In genomic region chr17:42275527-42276358, GRCh38 we compare ENCODE assay signal across 1 cellular context.
TF ChIP-seq lines count a peak whose summit lies in the region.

No MANE protein-coding gene starts in this region.

TF ChIP-seq in K562, 482 proteins besides CTCF, POLR2A, EP300 and RAD21 (continued from another document and continues in another):
- TF ChIP-seq, protein P1, sequence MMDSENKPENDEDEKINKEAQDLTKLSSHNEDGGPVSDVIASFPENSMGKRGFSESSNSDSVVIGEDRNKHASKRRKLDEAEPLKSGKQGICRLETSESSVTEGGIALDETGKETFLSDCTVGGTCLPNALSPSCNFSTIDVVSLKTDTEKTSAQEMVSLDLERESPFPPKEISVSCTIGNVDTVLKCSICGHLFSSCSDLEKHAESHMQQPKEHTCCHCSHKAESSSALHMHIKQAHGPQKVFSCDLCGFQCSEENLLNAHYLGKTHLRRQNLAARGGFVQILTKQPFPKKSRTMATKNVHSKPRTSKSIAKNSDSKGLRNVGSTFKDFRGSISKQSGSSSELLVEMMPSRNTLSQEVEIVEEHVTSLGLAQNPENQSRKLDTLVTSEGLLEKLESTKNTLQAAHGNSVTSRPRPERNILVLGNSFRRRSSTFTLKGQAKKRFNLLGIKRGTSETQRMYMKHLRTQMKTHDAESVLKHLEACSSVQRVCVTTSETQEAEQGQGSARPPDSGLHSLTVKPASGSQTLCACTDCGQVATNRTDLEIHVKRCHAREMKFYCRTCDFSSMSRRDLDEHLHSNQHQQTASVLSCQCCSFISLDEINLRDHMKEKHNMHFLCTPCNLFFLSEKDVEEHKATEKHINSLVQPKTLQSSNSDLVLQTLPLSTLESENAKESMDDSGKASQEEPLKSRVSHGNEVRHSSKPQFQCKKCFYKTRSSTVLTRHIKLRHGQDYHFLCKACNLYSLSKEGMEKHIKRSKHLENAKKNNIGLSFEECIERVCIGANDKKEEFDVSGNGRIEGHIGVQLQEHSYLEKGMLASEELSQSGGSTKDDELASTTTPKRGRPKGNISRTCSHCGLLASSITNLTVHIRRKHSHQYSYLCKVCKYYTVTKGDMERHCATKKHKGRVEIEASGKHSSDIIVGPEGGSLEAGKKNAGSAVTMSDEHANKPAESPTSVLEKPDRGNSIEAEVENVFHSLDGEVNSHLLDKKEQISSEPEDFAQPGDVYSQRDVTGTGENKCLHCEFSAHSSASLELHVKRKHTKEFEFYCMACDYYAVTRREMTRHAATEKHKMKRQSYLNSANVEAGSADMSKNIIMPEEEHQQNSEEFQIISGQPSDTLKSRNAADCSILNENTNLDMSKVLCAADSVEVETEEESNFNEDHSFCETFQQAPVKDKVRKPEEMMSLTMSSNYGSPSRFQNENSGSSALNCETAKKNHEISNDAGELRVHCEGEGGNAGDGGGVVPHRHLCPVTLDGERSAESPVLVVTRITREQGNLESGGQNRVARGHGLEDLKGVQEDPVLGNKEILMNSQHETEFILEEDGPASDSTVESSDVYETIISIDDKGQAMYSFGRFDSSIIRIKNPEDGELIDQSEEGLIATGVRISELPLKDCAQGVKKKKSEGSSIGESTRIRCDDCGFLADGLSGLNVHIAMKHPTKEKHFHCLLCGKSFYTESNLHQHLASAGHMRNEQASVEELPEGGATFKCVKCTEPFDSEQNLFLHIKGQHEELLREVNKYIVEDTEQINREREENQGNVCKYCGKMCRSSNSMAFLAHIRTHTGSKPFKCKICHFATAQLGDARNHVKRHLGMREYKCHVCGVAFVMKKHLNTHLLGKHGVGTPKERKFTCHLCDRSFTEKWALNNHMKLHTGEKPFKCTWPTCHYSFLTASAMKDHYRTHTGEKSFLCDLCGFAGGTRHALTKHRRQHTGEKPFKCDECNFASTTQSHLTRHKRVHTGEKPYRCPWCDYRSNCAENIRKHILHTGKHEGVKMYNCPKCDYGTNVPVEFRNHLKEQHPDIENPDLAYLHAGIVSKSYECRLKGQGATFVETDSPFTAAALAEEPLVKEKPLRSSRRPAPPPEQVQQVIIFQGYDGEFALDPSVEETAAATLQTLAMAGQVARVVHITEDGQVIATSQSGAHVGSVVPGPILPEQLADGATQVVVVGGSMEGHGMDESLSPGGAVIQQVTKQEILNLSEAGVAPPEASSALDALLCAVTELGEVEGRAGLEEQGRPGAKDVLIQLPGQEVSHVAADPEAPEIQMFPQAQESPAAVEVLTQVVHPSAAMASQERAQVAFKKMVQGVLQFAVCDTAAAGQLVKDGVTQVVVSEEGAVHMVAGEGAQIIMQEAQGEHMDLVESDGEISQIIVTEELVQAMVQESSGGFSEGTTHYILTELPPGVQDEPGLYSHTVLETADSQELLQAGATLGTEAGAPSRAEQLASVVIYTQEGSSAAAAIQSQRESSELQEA (IDR thresholded peaks at IDR 0.05; ENCODE audit: low read depth): no peak
- TF ChIP-seq HDAC8 (tag; IDR thresholded peaks at IDR 0.05): no peak
- TF ChIP-seq ILF3 (IDR thresholded peaks at IDR 0.05; ENCODE audit: borderline replicate concordance): no peak
- no peak for TF ChIP-seq ZNF785 (CRISPR knock-in tag; IDR thresholded peaks at IDR 0.05)
- no peak for TF ChIP-seq ZNF668 (CRISPR knock-in tag; IDR thresholded peaks at IDR 0.05)
- no peak for TF ChIP-seq PTRF (tag; IDR thresholded peaks at IDR 0.05)
- no peak for TF ChIP-seq CREB3 (tag; conservative IDR thresholded peaks at IDR 0.05; ENCODE audit: low read depth)
- TF ChIP-seq IRF2 (CRISPR knock-in tag; IDR thresholded peaks at IDR 0.05): no peak
- TF ChIP-seq WHSC1 (IDR thresholded peaks at IDR 0.05; ENCODE audit: low read length): no peak
- TF ChIP-seq, protein P2, sequence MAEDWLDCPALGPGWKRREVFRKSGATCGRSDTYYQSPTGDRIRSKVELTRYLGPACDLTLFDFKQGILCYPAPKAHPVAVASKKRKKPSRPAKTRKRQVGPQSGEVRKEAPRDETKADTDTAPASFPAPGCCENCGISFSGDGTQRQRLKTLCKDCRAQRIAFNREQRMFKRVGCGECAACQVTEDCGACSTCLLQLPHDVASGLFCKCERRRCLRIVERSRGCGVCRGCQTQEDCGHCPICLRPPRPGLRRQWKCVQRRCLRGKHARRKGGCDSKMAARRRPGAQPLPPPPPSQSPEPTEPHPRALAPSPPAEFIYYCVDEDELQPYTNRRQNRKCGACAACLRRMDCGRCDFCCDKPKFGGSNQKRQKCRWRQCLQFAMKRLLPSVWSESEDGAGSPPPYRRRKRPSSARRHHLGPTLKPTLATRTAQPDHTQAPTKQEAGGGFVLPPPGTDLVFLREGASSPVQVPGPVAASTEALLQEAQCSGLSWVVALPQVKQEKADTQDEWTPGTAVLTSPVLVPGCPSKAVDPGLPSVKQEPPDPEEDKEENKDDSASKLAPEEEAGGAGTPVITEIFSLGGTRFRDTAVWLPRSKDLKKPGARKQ (CRISPR knock-in tag; IDR thresholded peaks at IDR 0.05): no peak
- no peak for TF ChIP-seq ZFPM2 (CRISPR knock-in tag; IDR thresholded peaks at IDR 0.05)
- no peak for TF ChIP-seq ID3 (CRISPR knock-in tag; IDR thresholded peaks at IDR 0.05)
- TF ChIP-seq ID3 (tag; IDR thresholded peaks at IDR 0.05): no peak
- peak; percentile 81 for TF ChIP-seq SUPT5H (IDR thresholded peaks at IDR 0.05)
- no peak for TF ChIP-seq ZNF764 (CRISPR knock-in tag; IDR thresholded peaks at IDR 0.05; ENCODE audit: low read depth)
- TF ChIP-seq ILK (tag; IDR thresholded peaks at IDR 0.05; ENCODE audit: borderline replicate concordance, low read depth): no peak
- no peak for TF ChIP-seq ETV5 (CRISPR knock-in tag; IDR thresholded peaks at IDR 0.05; ENCODE audit: low read depth)
- TF ChIP-seq GTF2A2 (tag; IDR thresholded peaks at IDR 0.05): no peak
- TF ChIP-seq RFX5 (IDR thresholded peaks at IDR 0.05; ENCODE audit: low read depth, low read length): no peak
- TF ChIP-seq RFX7 (CRISPR knock-in tag; IDR thresholded peaks at IDR 0.05): no peak
- TF ChIP-seq, protein P3, sequence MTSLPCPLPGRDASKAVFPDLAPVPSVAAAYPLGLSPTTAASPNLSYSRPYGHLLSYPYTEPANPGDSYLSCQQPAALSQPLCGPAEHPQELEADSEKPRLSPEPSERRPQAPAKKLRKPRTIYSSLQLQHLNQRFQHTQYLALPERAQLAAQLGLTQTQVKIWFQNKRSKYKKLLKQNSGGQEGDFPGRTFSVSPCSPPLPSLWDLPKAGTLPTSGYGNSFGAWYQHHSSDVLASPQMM (CRISPR knock-in tag; IDR thresholded peaks at IDR 0.05): no peak
- TF ChIP-seq RBBP5 (IDR thresholded peaks at IDR 0.05; ENCODE audit: borderline replicate concordance, insufficient read depth, low read length, poor library complexity, severe bottlenecking): no peak
- TF ChIP-seq CHD7 (IDR thresholded peaks at IDR 0.05; ENCODE audit: low read depth, low read length): no peak
- TF ChIP-seq ZBED1 (IDR thresholded peaks at IDR 0.05): peak; percentile 50; the same call in 1 of the 2 replicates
- no peak for TF ChIP-seq ZBTB9 (CRISPR knock-in tag; IDR thresholded peaks at IDR 0.05)
- no peak for TF ChIP-seq ZFP36 (IDR thresholded peaks at IDR 0.05; ENCODE audit: low read depth, low read length, partially characterized antibody)
- TF ChIP-seq VEZF1 (CRISPR knock-in tag; IDR thresholded peaks at IDR 0.05): peak; percentile 70
- TF ChIP-seq MYNN (IDR thresholded peaks at IDR 0.05): 0 out of 2 replicates have a peak, but pooled peaks have one; percentile 25
- TF ChIP-seq MYNN (CRISPR knock-in tag; IDR thresholded peaks at IDR 0.05): no peak
- TF ChIP-seq ZNF143 (CRISPR knock-in tag; IDR thresholded peaks at IDR 0.05): no peak
- no peak for TF ChIP-seq SMAD4 (CRISPR knock-in tag; conservative IDR thresholded peaks at IDR 0.05)
- TF ChIP-seq ZNF431 (CRISPR knock-in tag; IDR thresholded peaks at IDR 0.05): no peak
- TF ChIP-seq HMG20B (CRISPR knock-in tag; IDR thresholded peaks at IDR 0.05): no peak
- no peak for TF ChIP-seq ZNF134 (CRISPR knock-in tag; conservative IDR thresholded peaks at IDR 0.05)
